19 cellular contexts compared by ENCODE assay signal in genomic region chr4:36771411-36772153, GRCh38.
DNase-seq lines count a peak whose midpoint lies in the region; ATAC-seq and TF ChIP-seq lines count a peak whose summit lies in the region.
"Had no signal": no experiment of that assay in that cellular context is flagged by ENCODE, and none has a peak within 500 bp of the region (broad histone marks: within the 10 kb centered on the region; RNA-seq: fewer than 3 reads in every experiment).

No MANE protein-coding gene starts in this region.

- TF ChIP-seq RAD21 in HCT116 (IDR thresholded peaks at IDR 0.05; ENCODE audit: low read depth): no peak

- CTCF ChIA-PET in HCT116 (lab: Charles Lee): no interaction called here
- CTCF ChIA-PET in activated CD4-positive, alpha-beta T cell treated with anti-CD3 and anti-CD28 coated beads for 36 hours (lab: Charles Lee): no interaction called here

- no peaks in the 10 kb centered on the region for H3K27me3 Mint-ChIP-seq in activated CD4-positive, alpha-beta T cell treated with anti-CD3 and anti-CD28 coated beads for 36 hours
- H3K27me3 Mint-ChIP-seq: activated CD8-positive, alpha-beta T cell treated with anti-CD3 and anti-CD28 coated beads for 36 hours; CD4-positive, CD25-positive, alpha-beta regulatory T cell had no signal

- no TSS peak for BruUV-seq in HCT116 (replicated peaks; lab: Mats Ljungman, UMichigan)

- H3K9me3 Mint-ChIP-seq in activated CD4-positive, alpha-beta T cell treated with anti-CD3 and anti-CD28 coated beads for 36 hours (ENCODE audit: low read depth): no peaks in the 10 kb centered on the region
- H3K9me3 Mint-ChIP-seq: activated CD8-positive, alpha-beta T cell treated with anti-CD3 and anti-CD28 coated beads for 36 hours; nephron had no signal

- no peak for TF ChIP-seq POLR2A in HCT116 (IDR thresholded peaks at IDR 0.05; ENCODE audit: borderline replicate concordance, extremely low read depth, insufficient read depth, insufficient read length)

- no peak overlapping the region for H3K4me3 Mint-ChIP-seq in activated CD4-positive, alpha-beta T cell treated with anti-CD3 and anti-CD28 coated beads for 36 hours
- H3K4me3 Mint-ChIP-seq: activated CD8-positive, alpha-beta T cell treated with anti-CD3 and anti-CD28 coated beads for 36 hours; CD4-positive, CD25-positive, alpha-beta regulatory T cell; nephron had no signal

- H3K36me3 ChIP-seq in HCT116 (ENCODE audit: control insufficient read depth in 1 of 2, insufficient read depth in 2 of 2, low read length in 2 of 2): no peaks in the 10 kb centered on the region
- H3K36me3 ChIP-seq: colonic mucosa, gastrocnemius medialis had no signal

- no peak for TF ChIP-seq CTCF in HCT116 (IDR thresholded peaks at IDR 0.05 in 2 of 3, conservative IDR thresholded peaks at IDR 0.05 in 1 of 3; ENCODE audit: borderline replicate concordance in 1 of 3, insufficient read depth in 1 of 3, low read depth in 2 of 3, low read length in 2 of 3)

- peaks cover 6% of the 10 kb centered on the region for H3K4me1 Mint-ChIP-seq in activated CD4-positive, alpha-beta T cell treated with anti-CD3 and anti-CD28 coated beads for 36 hours
- H3K4me1 Mint-ChIP-seq: CD4-positive, CD25-positive, alpha-beta regulatory T cell; nephron had no signal

- H3K79me2 ChIP-seq in HCT116 (ENCODE audit: insufficient read depth, low read length): no peaks in the 10 kb centered on the region

- H3K27me3 ChIP-seq in HCT116 (ENCODE audit: insufficient read depth, low read length): no peaks in the 10 kb centered on the region
- H3K27me3 ChIP-seq: colonic mucosa, gastrocnemius medialis had no signal

- no peak overlapping the region for H3K4me3 ChIP-seq in HCT116 (replicated peaks in 1 of 2; ENCODE audit: low read depth in 1 of 2, low read length in 2 of 2)
- H3K4me3 ChIP-seq: colonic mucosa, gastrocnemius medialis had no signal

- H3K9ac ChIP-seq in HCT116 (ENCODE audit: low read length): no peak overlapping the region

- POLR2A ChIA-PET in HCT116 (lab: Charles Lee): no interaction called here
- POLR2A ChIA-PET in activated CD4-positive, alpha-beta T cell treated with anti-CD3 and anti-CD28 coated beads for 36 hours (lab: Charles Lee): no interaction called here

- intact Hi-C loops in HCT116 (cut with micrococcal nuclease): no loop called here
- intact Hi-C loops in activated CD4-positive, alpha-beta T cell treated with anti-CD3 and anti-CD28 coated beads for 36 hours (cut with DNase I, micrococcal nuclease): no loop called here

- H3K27ac ChIP-seq in HCT116 (ENCODE audit: low read depth, low read length) (no peak overlapping the region), caudate nucleus (ENCODE audit: low read depth, low read length) (no peak overlapping the region)
- H3K27ac ChIP-seq: colonic mucosa, gastrocnemius medialis had no signal

- peaks cover 0 to 5% of the 10 kb centered on the region in 2 experiments; a peak in 1 of 4 replicates for H3K4me1 ChIP-seq in HCT116 (ENCODE audit: control insufficient read depth in 1 of 2, insufficient read depth in 2 of 2, low read length in 2 of 2)
- H3K4me1 ChIP-seq: colonic mucosa, gastrocnemius medialis had no signal

- no peaks in the 10 kb centered on the region for H4K20me1 ChIP-seq in HCT116 (ENCODE audit: insufficient read depth)

- RAD21 ChIA-PET in HCT116 (lab: Charles Lee; ENCODE audit: low non-redundant PET in 1 of 2, low total read pairs in 2 of 2, uncharacterized antibody in 2 of 2, unreplicated experiment in 2 of 2): no interaction called here

- ATAC-seq in HCT116 (no peak), GM19328 (IDR thresholded peaks at IDR 0.05; ENCODE audit: unreplicated experiment) (no peak)
- no peak for ATAC-seq in activated CD4-positive, alpha-beta T cell treated with anti-CD3 and anti-CD28 coated beads for 36 hours
- ATAC-seq: activated CD8-positive, alpha-beta T cell treated with anti-CD3 and anti-CD28 coated beads for 36 hours; gastrocnemius medialis had no signal

- no peak overlapping the region for H3K27ac Mint-ChIP-seq in activated CD4-positive, alpha-beta T cell treated with anti-CD3 and anti-CD28 coated beads for 36 hours
- H3K27ac Mint-ChIP-seq: activated CD8-positive, alpha-beta T cell treated with anti-CD3 and anti-CD28 coated beads for 36 hours; CD4-positive, CD25-positive, alpha-beta regulatory T cell; nephron had no signal

- no peaks in the 10 kb centered on the region for H3K9me2 ChIP-seq in HCT116 (ENCODE audit: insufficient read depth)

- no peak overlapping the region for H3K4me2 ChIP-seq in HCT116 (ENCODE audit: low read length)

- no peaks in the 10 kb centered on the region for H3K9me3 ChIP-seq in HCT116 (ENCODE audit: control insufficient read depth in 1 of 2, insufficient read depth in 1 of 2, low read depth in 1 of 2, low read length in 2 of 2)
- H3K9me3 ChIP-seq: colonic mucosa, gastrocnemius medialis had no signal

- H3K36me3 Mint-ChIP-seq in activated CD4-positive, alpha-beta T cell treated with anti-CD3 and anti-CD28 coated beads for 36 hours (ENCODE audit: low read depth): no peaks in the 10 kb centered on the region
- H3K36me3 Mint-ChIP-seq: CD4-positive, CD25-positive, alpha-beta regulatory T cell had no signal

- H2AFZ ChIP-seq in HCT116 (ENCODE audit: low read depth, low read length, poor library complexity, severe bottlenecking): no peak overlapping the region

- DNase-seq in NCI-H748 (lab: John Stamatoyannopoulos, UW; ENCODE audit: unreplicated experiment) (peak; percentile 14), NCI-H748 treated with DMSO at 0.1 percent for 48 hours (lab: John Stamatoyannopoulos, UW) (no peak), HCT116 (ENCODE audit: low read depth, low spot score) (peak; percentile 7), NCI-H345 treated with DMSO at 0.1 percent for 48 hours (lab: John Stamatoyannopoulos, UW; ENCODE audit: unreplicated experiment) (peak; percentile 9), caudate nucleus (lab: John Stamatoyannopoulos, UW) (no peak), NCI-H446 treated with DMSO at 0.1 percent for 48 hours (lab: John Stamatoyannopoulos, UW) (no peak)
- DNase-seq in activated CD4-positive, alpha-beta T cell treated with anti-CD3 and anti-CD28 coated beads for 36 hours: no peak
- DNase-seq: activated CD8-positive, alpha-beta T cell treated with anti-CD3 and anti-CD28 coated beads for 36 hours; activated effector memory CD4-positive, alpha-beta T cell treated with Interleukin-2 at 50 U/mL for 16 hours; anterior cingulate cortex; CD4-positive, CD25-positive, alpha-beta regulatory T cell; colonic mucosa; gastrocnemius medialis; GDM1; IMR-90; NCI-H2171; stimulated activated CD4-positive, alpha-beta T cell treated with anti-CD3 and anti-CD28 coated beads, Interleukin-15, amount 100 ng/mL, for 24 hours had no signal

TF ChIP-seq in HCT116, 20 proteins besides CTCF, POLR2A, EP300 and RAD21:
- no peak for TF ChIP-seq ATF3 (IDR thresholded peaks at IDR 0.05)
- TF ChIP-seq JUND (IDR thresholded peaks at IDR 0.05): no peak
- TF ChIP-seq CEBPB (IDR thresholded peaks at IDR 0.05; ENCODE audit: low read depth): no peak
- no peak for TF ChIP-seq FOSL1 (IDR thresholded peaks at IDR 0.05; ENCODE audit: low read depth)
- TF ChIP-seq SIN3A (IDR thresholded peaks at IDR 0.05; ENCODE audit: low read depth): no peak
- TF ChIP-seq POLR2AphosphoS5 (IDR thresholded peaks at IDR 0.05; ENCODE audit: low read depth, low read length): no peak
- no peak for TF ChIP-seq EZH2 (IDR thresholded peaks at IDR 0.05)
- no peak for TF ChIP-seq ZBTB33 (IDR thresholded peaks at IDR 0.05; ENCODE audit: extremely low read depth, insufficient replicate concordance, low read length)
- TF ChIP-seq YY1 (IDR thresholded peaks at IDR 0.05; ENCODE audit: extremely low read depth, insufficient replicate concordance, low read depth, low read length): no peak
- no peak for TF ChIP-seq SP1 (IDR thresholded peaks at IDR 0.05; ENCODE audit: low read depth)
- TF ChIP-seq ZNF274 (IDR thresholded peaks at IDR 0.05; ENCODE audit: low read depth, low read length): no peak
- no peak for TF ChIP-seq TCF7L2 (IDR thresholded peaks at IDR 0.05; ENCODE audit: borderline replicate concordance, extremely low read depth, insufficient read depth, insufficient read length)
- no peak for TF ChIP-seq MAX (IDR thresholded peaks at IDR 0.05)
- no peak for TF ChIP-seq SRF (IDR thresholded peaks at IDR 0.05; ENCODE audit: low read depth)
- no peak for TF ChIP-seq ELF1 (IDR thresholded peaks at IDR 0.05; ENCODE audit: borderline replicate concordance, low read depth)
TF ChIP-seq in HCT116: peak in this region for 0.

Comparison
In these comparisons a context has a peak if more than half of its experiments do, and no peak if none do; other contexts are left out.
1. DNase-seq: peak in NCI-H748 (single experiment), HCT116 (single experiment) and NCI-H345 treated with DMSO at 0.1 percent for 48 hours (single experiment); none in NCI-H748 treated with DMSO at 0.1 percent for 48 hours (single experiment), caudate nucleus (0 of 61), NCI-H446 treated with DMSO at 0.1 percent for 48 hours (single experiment) and activated CD4-positive, alpha-beta T cell treated with anti-CD3 and anti-CD28 coated beads for 36 hours (single experiment).